In genomic region chr5:150660108-150660831, GRCh38 we compare ENCODE assay signal across 17 cellular contexts. TPM values are rescaled to one million over a fixed set of nuclear protein-coding genes. Genes with fewer than 3 reads are reported as not detected.
DNase-seq lines count a peak whose midpoint lies in the region; ATAC-seq and TF ChIP-seq lines count a peak whose summit lies in the region.
"Had no signal": no experiment of that assay in that cellular context is flagged by ENCODE, and none has a peak within 500 bp of the region (broad histone marks: within the 10 kb centered on the region; RNA-seq: fewer than 3 reads in every experiment).

No MANE protein-coding gene starts in this region.

- H3K9me3 ChIP-seq in heart right ventricle (no peaks in the 10 kb centered on the region), neural progenitor cell (ENCODE audit: low read depth) (no peaks in the 10 kb centered on the region), upper lobe of right lung (no peaks in the 10 kb centered on the region)
- H3K9me3 ChIP-seq: adrenal gland, SJSA1 had no signal

- TF ChIP-seq CTCF in heart right ventricle (IDR thresholded peaks at IDR 0.05) (no peak), neural progenitor cell (IDR thresholded peaks at IDR 0.05) (no peak), upper lobe of right lung (IDR thresholded peaks at IDR 0.05) (no peak)

- H3K27me3 ChIP-seq in heart right ventricle = no peaks in the 10 kb centered on the region
- no peaks in the 10 kb centered on the region for H3K27me3 ChIP-seq in neural progenitor cell
- no peaks in the 10 kb centered on the region for H3K27me3 ChIP-seq in upper lobe of right lung
- H3K27me3 ChIP-seq: adrenal gland, SJSA1 had no signal

- no peak for ATAC-seq in heart right ventricle
- ATAC-seq in upper lobe of right lung = peak; percentile 40
- ATAC-seq in T-cell (replicated peaks in 1 of 4) = no peak
- ATAC-seq: activated T-cell treated with anti-CD3 and anti-CD28 coated beads, Interleukin-2, amount 50 U/mL, for 4 hours; esophagus mucosa had no signal

- H3K4me1 ChIP-seq in heart right ventricle (peaks cover 14 to 57% (median 39%) of the 10 kb centered on the region in 9 donors), neural progenitor cell (peaks cover 21% of the 10 kb centered on the region), upper lobe of right lung (peaks cover 18% of the 10 kb centered on the region)

- H3K79me2 ChIP-seq in neural progenitor cell (ENCODE audit: low read depth) = no peaks in the 10 kb centered on the region

- H2AFZ ChIP-seq in neural progenitor cell (replicated peaks) = peak overlapping the region; percentile 70

- H3K9ac ChIP-seq in neural progenitor cell = no peak overlapping the region
- H3K9ac ChIP-seq: KMS-11 had no signal

- peak overlapping the region; percentile 18 for H3K27ac Mint-ChIP-seq in neural progenitor cell
- no peak overlapping the region for H3K27ac Mint-ChIP-seq in T-cell

- peaks cover 5% of the 10 kb centered on the region for H3K27me3 Mint-ChIP-seq in neural progenitor cell (ENCODE audit: insufficient read depth, low read depth)
- peaks cover 7 to 14% of the 10 kb centered on the region in 2 donors for H3K27me3 Mint-ChIP-seq in T-cell

- peak overlapping the region; percentile 45 for H3K4me2 ChIP-seq in neural progenitor cell
- H3K4me2 ChIP-seq: KMS-11 had no signal

- intact Hi-C loops in heart right ventricle (cut with DNase I) (no loop called here), upper lobe of right lung (cut with DNase I) (no loop called here)

- H3K27ac ChIP-seq in heart right ventricle (peak overlapping the region in 8 of 10 donors; percentile 41 to 100 (median 93)), neural progenitor cell (no peak overlapping the region), upper lobe of right lung (no peak overlapping the region)
- H3K27ac ChIP-seq: KMS-11, SJSA1 had no signal

- WGBS in heart right ventricle, 2 donors = 31 to 40% methylated on average over 4 of the region's 4 CpGs

- peak overlapping the region; percentile 4 for H3K4me3 Mint-ChIP-seq in neural progenitor cell
- no peak overlapping the region for H3K4me3 Mint-ChIP-seq in T-cell
- H3K4me3 Mint-ChIP-seq: activated T-cell treated with anti-CD3 and anti-CD28 coated beads, Interleukin-2, amount 50 U/mL, for 4 hours; CD14-positive monocyte had no signal

- POLR2A ChIA-PET in T-cell (lab: Charles Lee) = interaction anchor here in 1 of 2 donors (0.7 kb wide), 1 partner anchor 235 kb away, joined by 8 read pairs; no protein-coding TSS in a partner anchor

- H3K36me3 ChIP-seq in heart right ventricle (peaks cover 0 to 4% (median 0%) of the 10 kb centered on the region in 9 donors), neural progenitor cell (no peaks in the 10 kb centered on the region), upper lobe of right lung (no peaks in the 10 kb centered on the region)
- H3K36me3 ChIP-seq: adrenal gland had no signal

- no peak overlapping the region for H3K4me3 ChIP-seq in heart right ventricle
- no peak overlapping the region for H3K4me3 ChIP-seq in neural progenitor cell
- H3K4me3 ChIP-seq in upper lobe of right lung = no peak overlapping the region
- H3K4me3 ChIP-seq: adrenal gland, SJSA1 had no signal

- CTCF ChIA-PET in T-cell (lab: Charles Lee) = no interaction called here

- no peaks in the 10 kb centered on the region for H4K20me1 ChIP-seq in neural progenitor cell (ENCODE audit: low read depth)

- H3K36me3 Mint-ChIP-seq in neural progenitor cell (no peaks in the 10 kb centered on the region), T-cell (no peaks in the 10 kb centered on the region)
- H3K36me3 Mint-ChIP-seq: CD14-positive monocyte had no signal

- peaks cover 23% of the 10 kb centered on the region for H3K4me1 Mint-ChIP-seq in neural progenitor cell
- peaks cover 3 to 10% (median 7%) of the 10 kb centered on the region in 3 donors for H3K4me1 Mint-ChIP-seq in T-cell

- H3F3A ChIP-seq in neural progenitor cell (ENCODE audit: low read depth) = peaks cover 9% of the 10 kb centered on the region

- DNase-seq in activated effector memory CD4-positive, alpha-beta T cell treated with anti-CD3 and anti-CD28 coated beads, Interleukin-2, amount 50 U/mL, for 16 hours = peak; percentile 22
- DNase-seq in activated effector memory CD4-positive, alpha-beta T cell treated with Interleukin-2 at 50 U/mL for 16 hours = no peak
- DNase-seq in heart right ventricle (no peak), neural progenitor cell (ENCODE audit: low spot score) (no peak), upper lobe of right lung (no peak), NCI-H2171 treated with DMSO at 0.1 percent for 48 hours (lab: John Stamatoyannopoulos, UW) (no peak), T-cell (no peak), DMS 273 (lab: John Stamatoyannopoulos, UW; ENCODE audit: unreplicated experiment) (no peak)
- DNase-seq: activated T-cell treated with anti-CD3 and anti-CD28 coated beads, Interleukin-2, amount 50 U/mL, for 4 hours; DND-41; kidney glomerular epithelial cell; NCI-H446 treated with DMSO at 0.1 percent for 48 hours had no signal

- H3K9me3 Mint-ChIP-seq in neural progenitor cell = no peaks in the 10 kb centered on the region
- no peaks in the 10 kb centered on the region for H3K9me3 Mint-ChIP-seq in T-cell
- H3K9me3 Mint-ChIP-seq: activated T-cell treated with anti-CD3 and anti-CD28 coated beads, Interleukin-2, amount 50 U/mL, for 4 hours had no signal

RNA-seq across cellular contexts. Expression of gene MYOZ3, which starts 0.8 kb away (rescaled TPM):
- total RNA-seq in heart right ventricle = 10 to 100 TPM in 2 of 10 donors, 1 to 10 TPM in 8; 4.5 to 12.2 (median 6.0) TPM
- 1 to 10 TPM in 1 of 2 donors, under 1 TPM in 1; 0.91 to 4.1 TPM for polyA plus RNA-seq in heart right ventricle
- 0.43 and 0.90 TPM in 2 replicates for total RNA-seq in neural progenitor cell (ENCODE audit: low replicate concordance)
- total RNA-seq in upper lobe of right lung = 1.7 TPM
- not detected for total RNA-seq in T-cell
- total RNA-seq: esophagus mucosa had no signal
- polyA plus RNA-seq: CD14-positive monocyte had no signal

RNA-seq across cellular contexts. Expression of gene SYNPO, which starts 19.8 kb away (rescaled TPM):
- total RNA-seq in heart right ventricle = 100 to 1,000 TPM; 589 to 777 (median 703) TPM
- 100 to 1,000 TPM; 129 to 344 TPM for polyA plus RNA-seq in heart right ventricle
- 0.41 and 1.3 TPM in 2 replicates for total RNA-seq in neural progenitor cell (ENCODE audit: low replicate concordance)
- 151 TPM for total RNA-seq in upper lobe of right lung
- 1 to 10 TPM in 3 of 5 donors, under 1 TPM in 2; 0.09 to 1.9 (median 1.0) TPM for total RNA-seq in T-cell
- polyA plus RNA-seq: CD14-positive monocyte had no signal

RNA-seq across cellular contexts. Expression of gene RBM22, which starts 40.6 kb away (rescaled TPM):
- total RNA-seq in heart right ventricle (10 to 100 TPM; 23.4 to 41.0 (median 29.3) TPM), neural progenitor cell (ENCODE audit: low replicate concordance) (46.1 and 52.4 TPM in 2 replicates), upper lobe of right lung (51.2 TPM), T-cell (10 to 100 TPM; 73.3 to 98.8 (median 82.3) TPM)
- 10 to 100 TPM; 18.6 to 28.8 TPM for polyA plus RNA-seq in heart right ventricle

Comparison
In these comparisons a context has a peak if more than half of its experiments do, and no peak if none do; other contexts are left out.
1. H3K27ac ChIP-seq: peak in heart right ventricle (8 of 10); none in neural progenitor cell (single experiment) and upper lobe of right lung (single experiment).
2. RNA of gene SYNPO, which starts 19.8 kb away (total RNA-seq): 589 to 777 TPM in heart right ventricle and 151 TPM in upper lobe of right lung (single experiment); 0.09 to 1.9 TPM in T-cell and 0.41 to 1.3 TPM in neural progenitor cell; every median in the first group is over 10 times any median in the second.